Comparison of ENCODE assay signal across 26 cellular contexts in genomic region chr9:103444157-103444556, GRCh38.
DNase-seq lines count a peak whose midpoint lies in the region; ATAC-seq, FAIRE-seq and TF ChIP-seq lines count a peak whose summit lies in the region.
"Had no signal": no experiment of that assay in that cellular context is flagged by ENCODE, and none has a peak within 500 bp of the region (broad histone marks: within the 10 kb centered on the region; RNA-seq: fewer than 3 reads in every experiment).

No MANE protein-coding gene starts in this region.

- H3K4me2 ChIP-seq in HepG2 (ENCODE audit: low read depth, low read length) (no peak overlapping the region), MM.1S (ENCODE audit: low read depth, low read length) (no peak overlapping the region)
- H3K4me2 ChIP-seq: GM23338 had no signal

- H3K27me3 ChIP-seq in right lobe of liver (no peaks in the 10 kb centered on the region), HepG2 (ENCODE audit: control insufficient read depth in 1 of 2, insufficient read depth in 2 of 2, low read length in 2 of 2) (no peaks in the 10 kb centered on the region), MM.1S (replicated peaks; ENCODE audit: insufficient read depth, low read length) (no peaks in the 10 kb centered on the region)

- H3K4me1 ChIP-seq in right lobe of liver = no peaks in the 10 kb centered on the region
- H3K4me1 ChIP-seq in HepG2 (ENCODE audit: insufficient read depth, low read length) = no peaks in the 10 kb centered on the region
- 0 out of 2 replicates have a peak, but pooled peaks cover 3% of the 10 kb centered on the region for H3K4me1 ChIP-seq in MM.1S (ENCODE audit: low read length)
- no peaks in the 10 kb centered on the region for H3K4me1 ChIP-seq in mucosa of descending colon (ENCODE audit: low read depth)
- H3K4me1 ChIP-seq: HAP-1 had no signal

- H3F3A ChIP-seq in MM.1S (ENCODE audit: insufficient read depth, low read length) = 0 out of 2 replicates have a peak, but pooled peaks cover 4% of the 10 kb centered on the region

- no peak for TF ChIP-seq EP300 in HepG2 (IDR thresholded peaks at IDR 0.05; ENCODE audit: low read depth in 2 of 2, low read length in 2 of 2)
- TF ChIP-seq EP300 in HepG2 (CRISPR knock-in tag; IDR thresholded peaks at IDR 0.05; ENCODE audit: borderline replicate concordance) = no peak

- in situ Hi-C loops in HepG2 (cut with HindIII; ENCODE audit: extremely low pct_ligation_motif_present, low pct_unique_long_range_greater_than_20kb) = no loop called here

- POLR2A ChIA-PET in HepG2 (lab: Yijun Ruan, JAX) = no interaction called here

- H4K20me1 ChIP-seq in HepG2 (ENCODE audit: insufficient read depth, low read length) (no peaks in the 10 kb centered on the region), MM.1S (ENCODE audit: insufficient read depth, low read length) (no peaks in the 10 kb centered on the region)

- no peak for TF ChIP-seq CTCF in right lobe of liver (IDR thresholded peaks at IDR 0.05)
- no peak for TF ChIP-seq CTCF in HepG2 (CRISPR knock-in tag; IDR thresholded peaks at IDR 0.05)
- no peak for TF ChIP-seq CTCF in MM.1S (IDR thresholded peaks at IDR 0.05; ENCODE audit: low read length)
- TF ChIP-seq CTCF in fibroblast of pulmonary artery (IDR thresholded peaks at IDR 0.05; ENCODE audit: low read length, missing control alignments) = no peak
- no peak for TF ChIP-seq CTCF in mucosa of descending colon (IDR thresholded peaks at IDR 0.05)

- no peak for TF ChIP-seq POLR2A in right lobe of liver (IDR thresholded peaks at IDR 0.05)
- no peak for TF ChIP-seq POLR2A in HepG2 (IDR thresholded peaks at IDR 0.05; ENCODE audit: insufficient read depth in 1 of 2, low read depth in 2 of 2, low read length in 2 of 2)

- H3K9ac ChIP-seq in HepG2 (ENCODE audit: insufficient read depth, low read depth, low read length) (no peak overlapping the region), MM.1S (ENCODE audit: low read length) (no peak overlapping the region)

- no peaks in the 10 kb centered on the region for H3K9me3 ChIP-seq in right lobe of liver
- peaks cover 4% of the 10 kb centered on the region for H3K9me3 ChIP-seq in HepG2 (ENCODE audit: low read length)
- H3K9me3 ChIP-seq in MM.1S (replicated peaks; ENCODE audit: insufficient read depth, low read length) = no peaks in the 10 kb centered on the region
- peaks cover 8% of the 10 kb centered on the region for H3K9me3 ChIP-seq in mucosa of descending colon
- H3K9me3 ChIP-seq: HAP-1 had no signal

- FAIRE-seq in HepG2 (lab: Jason Lieb, UNC) = no peak
- FAIRE-seq: G401.6, GM12878, RCC 7860 had no signal

- DNase-seq in right lobe of liver (no peak), HepG2 (ENCODE audit: low spot score) (no peak), MM.1S (peak; percentile 26), fibroblast of pulmonary artery (ENCODE audit: low read depth) (peak; percentile 21), HPDE6-E6E7 (ENCODE audit: extremely low spot score) (no peak), mucosa of descending colon (no peak)
- DNase-seq: AML-193; C1 segment of cervical spinal cord; CD4-positive, alpha-beta memory T cell; COR-L47; DMS53; HFFc6; NCI-H1092 treated with DMSO at 0.1 percent for 48 hours; NCI-H1436; NCI-H187; NCI-H2081 treated with DMSO at 0.1 percent for 48 hours; NCI-H2171 treated with DMSO at 0.1 percent for 48 hours; NCI-H524; NCI-H748 treated with DMSO at 0.1 percent for 48 hours; SIG-M5 had no signal

- H3K79me2 ChIP-seq in HepG2 (ENCODE audit: insufficient read depth, low read length) (no peaks in the 10 kb centered on the region), MM.1S (ENCODE audit: low read length) (no peaks in the 10 kb centered on the region)

- no peak for TF ChIP-seq RAD21 in HepG2 (CRISPR knock-in tag; IDR thresholded peaks at IDR 0.05)

- H3K9me2 ChIP-seq in MM.1S (replicated peaks; ENCODE audit: insufficient read depth, low read length) = no peaks in the 10 kb centered on the region

- intact Hi-C loops in right lobe of liver (cut with DNase I) = no loop called here
- intact Hi-C loops in HepG2 (cut with micrococcal nuclease; ENCODE audit: unreplicated experiment) = no loop called here
- intact Hi-C loops in mucosa of descending colon (cut with DNase I, micrococcal nuclease) = no loop called here

- WGBS in right lobe of liver (ENCODE audit: insufficient coverage, low coverage, low lambda C conversion rate, missing lambda C conversion rate) = 25% methylated on average over 2 of the region's 2 CpGs
- 1% methylated on average over 2 of the region's 2 CpGs for WGBS in HepG2 (ENCODE audit: low lambda C conversion rate)

- ATAC-seq in right lobe of liver = peak in 3 of 4 donors; percentile 24 to 64 (median 40)
- no peak for ATAC-seq in HepG2
- no peak for ATAC-seq in HG02588 (IDR thresholded peaks at IDR 0.05; ENCODE audit: unreplicated experiment)
- no peak for ATAC-seq in mucosa of descending colon
- ATAC-seq: GM12878, GM23338 had no signal

- H2AFZ ChIP-seq in HepG2 (ENCODE audit: low read length) = no peak overlapping the region
- H2AFZ ChIP-seq in MM.1S (ENCODE audit: low read length) = 0 out of 2 replicates have a peak overlapping the region, but pooled peaks have one; percentile 21
- H2AFZ ChIP-seq: GM23338 had no signal

- H3K4me3 ChIP-seq in right lobe of liver (no peak overlapping the region), HepG2 (replicated peaks in 1 of 3; ENCODE audit: insufficient read depth in 1 of 3, low read depth in 2 of 3, low read length in 3 of 3) (no peak overlapping the region), MM.1S (ENCODE audit: low read length) (no peak overlapping the region), fibroblast of pulmonary artery (replicated peaks; ENCODE audit: low read depth, low read length) (no peak overlapping the region), mucosa of descending colon (no peak overlapping the region)
- H3K4me3 ChIP-seq: GM12878, GM23338, HAP-1 had no signal

- H3K36me3 ChIP-seq in right lobe of liver (no peaks in the 10 kb centered on the region), HepG2 (replicated peaks in 1 of 2; ENCODE audit: control insufficient read depth in 1 of 2, insufficient read depth in 2 of 2, low read length in 2 of 2) (no peaks in the 10 kb centered on the region), MM.1S (replicated peaks; ENCODE audit: insufficient read depth, low read length) (no peaks in the 10 kb centered on the region), mucosa of descending colon (ENCODE audit: low read depth) (no peaks in the 10 kb centered on the region)
- H3K36me3 ChIP-seq: HAP-1 had no signal

- H3K27ac ChIP-seq in right lobe of liver (no peak overlapping the region), HepG2 (ENCODE audit: extremely low read length, insufficient read depth, low read length) (no peak overlapping the region), MM.1S (ENCODE audit: low read length) (no peak overlapping the region)

- CTCF ChIA-PET in HepG2 (lab: Yijun Ruan, JAX; ENCODE audit: low intra/inter-chr PET ratio, low total read pairs) = no interaction called here

- no TSS peak for BruUV-seq in HepG2 (replicated peaks; lab: Mats Ljungman, UMichigan)

TF ChIP-seq in HepG2, 621 proteins besides CTCF, POLR2A, EP300 and RAD21:
- TF ChIP-seq PAF1 (CRISPR knock-in tag; IDR thresholded peaks at IDR 0.05) = no peak

Comparison
In these comparisons a context has a peak if more than half of its experiments do, and no peak if none do; other contexts are left out.
1. ATAC-seq: peak in right lobe of liver (3 of 4); none in HepG2 (single experiment), HG02588 (single experiment) and mucosa of descending colon (single experiment).
2. DNase-seq: peak in MM.1S (single experiment) and fibroblast of pulmonary artery (single experiment); none in right lobe of liver (0 of 3), HepG2 (single experiment), HPDE6-E6E7 (single experiment) and mucosa of descending colon (0 of 3).